ENCODE assay signal across 17 cellular contexts in genomic region chr20:62553838-62554161, GRCh38.
DNase-seq lines count a peak whose midpoint lies in the region; ATAC-seq and TF ChIP-seq lines count a peak whose summit lies in the region.
"Had no signal": no experiment of that assay in that cellular context is flagged by ENCODE, and none has a peak within 500 bp of the region (broad histone marks: within the 10 kb centered on the region; RNA-seq: fewer than 3 reads in every experiment).

No MANE protein-coding gene starts in this region.

- H4K20me1 ChIP-seq in OCI-LY7 (ENCODE audit: insufficient read depth, low read length): no peaks in the 10 kb centered on the region

- intact Hi-C loops in Right ventricle myocardium inferior (cut with DNase I): loop anchor here (5.0 kb wide), 1 partner anchor 56 kb away; no protein-coding TSS in a partner anchor
- intact Hi-C loops in sigmoid colon (cut with DNase I): loop anchor here (2.0 to 10.0 kb wide), 2 partner anchors 15 to 241 kb away; partner anchors contain the start of gene MRGBP
- intact Hi-C loops in OCI-LY7 (cut with micrococcal nuclease; ENCODE audit: unreplicated experiment): no loop called here

- no peaks in the 10 kb centered on the region for H3K9me2 ChIP-seq in OCI-LY7 (ENCODE audit: insufficient read depth, low read length)

- H3K4me3 ChIP-seq in right atrium auricular region (peak overlapping the region; percentile 63 to 72), sigmoid colon (peak overlapping the region in 3 of 4 donors; percentile 76 to 85 (median 80)), OCI-LY7 (ENCODE audit: low read depth, low read length, poor library complexity, severe bottlenecking) (no peak overlapping the region)
- H3K4me3 ChIP-seq: A549, GM23248, MG63 had no signal

- H3K9me3 ChIP-seq in right atrium auricular region (no peaks in the 10 kb centered on the region), sigmoid colon (no peaks in the 10 kb centered on the region), OCI-LY7 (ENCODE audit: low read length) (no peaks in the 10 kb centered on the region)
- H3K9me3 ChIP-seq: A549, MG63 had no signal

- no peaks in the 10 kb centered on the region for H3K79me2 ChIP-seq in OCI-LY7 (ENCODE audit: insufficient read depth, low read depth, low read length)

- peaks cover 0 to 60% of the 10 kb centered on the region in 2 donors for H3K4me1 ChIP-seq in right atrium auricular region
- peaks cover 0 to 100% (median 93%) of the 10 kb centered on the region in 4 donors for H3K4me1 ChIP-seq in sigmoid colon
- H3K4me1 ChIP-seq in OCI-LY7 (ENCODE audit: insufficient read depth, low read length, poor library complexity, severe bottlenecking): no peaks in the 10 kb centered on the region

- H3K27ac ChIP-seq in right atrium auricular region (peak overlapping the region; percentile 91 to 92), sigmoid colon (peak overlapping the region; percentile 91 to 97 (median 94)), OCI-LY7 (ENCODE audit: low read depth, low read length, poor library complexity, severe bottlenecking) (no peak overlapping the region)
- H3K27ac ChIP-seq: A549, GM23248 had no signal

- POLR2A ChIA-PET in OCI-LY7 (lab: Charles Lee): no interaction called here

- H3K36me3 ChIP-seq in right atrium auricular region (peaks cover 63% of the 10 kb centered on the region), sigmoid colon (no peaks in the 10 kb centered on the region), OCI-LY7 (ENCODE audit: insufficient read depth, low read length) (no peaks in the 10 kb centered on the region)
- H3K36me3 ChIP-seq: MG63 had no signal

- CTCF ChIA-PET in OCI-LY7 (lab: Charles Lee; ENCODE audit: unreplicated experiment): no interaction called here

- TF ChIP-seq POLR2A in sigmoid colon (IDR thresholded peaks at IDR 0.05): no peak

- no peak overlapping the region for H2AFZ ChIP-seq in OCI-LY7 (ENCODE audit: low read length)
- H2AFZ ChIP-seq: GM23248 had no signal

- ATAC-seq in Right ventricle myocardium inferior: no peak
- ATAC-seq: HCT116 had no signal

- no TSS peak for BruUV-seq in OCI-LY7 (replicated peaks; lab: Mats Ljungman, UMichigan)

- DNase-seq in right atrium auricular region (ENCODE audit: low spot score): no peak
- DNase-seq in Right ventricle myocardium inferior (ENCODE audit: missing footprints): no peak
- DNase-seq in myocyte (ENCODE audit: low read depth): peak; percentile 50
- DNase-seq in sigmoid colon: no peak
- no peak for DNase-seq in T1000 (lab: John Stamatoyannopoulos, UW)
- no peak for DNase-seq in OCI-LY7 (ENCODE audit: low spot score)
- no peak for DNase-seq in COLO829 (ENCODE audit: low spot score)
- DNase-seq: C1 segment of cervical spinal cord, GM23248, MG63, NCI-H1092, NCI-H146, NCI-H2081 treated with DMSO at 0.1 percent for 48 hours, NCI-H510A treated with DMSO at 0.1 percent for 48 hours, NCI-H82 had no signal

- TF ChIP-seq EP300 in sigmoid colon (IDR thresholded peaks at IDR 0.05): no peak

- TF ChIP-seq CTCF in right atrium auricular region (IDR thresholded peaks at IDR 0.05) (no peak), sigmoid colon (IDR thresholded peaks at IDR 0.05) (no peak), OCI-LY7 (conservative IDR thresholded peaks at IDR 0.05; ENCODE audit: low read length) (no peak)

- WGBS in sigmoid colon, 2 donors: 56 to 74% methylated on average over 7 of the region's 7 CpGs

- no peaks in the 10 kb centered on the region for H3K27me3 ChIP-seq in right atrium auricular region
- H3K27me3 ChIP-seq in sigmoid colon: peaks cover 0 to 39% (median 6%) of the 10 kb centered on the region in 3 donors

- H3K4me2 ChIP-seq in OCI-LY7 (ENCODE audit: low read length): no peak overlapping the region
- H3K4me2 ChIP-seq: A549 had no signal
